ENCODE assay signal across 17 cellular contexts in genomic region chr1:108217007-108217406, GRCh38. TPM values are rescaled to one million over a fixed set of nuclear protein-coding genes. Genes with fewer than 3 reads are reported as not detected.
"Had no signal": no experiment of that assay in that cellular context is flagged by ENCODE, and none has a peak within 500 bp of the region (broad histone marks: within the 10 kb centered on the region; RNA-seq: fewer than 3 reads in every experiment).

No MANE protein-coding gene starts in this region.

RNA-seq across cellular contexts. Expression of gene NBPF4, which starts 26.9 kb away (rescaled TPM):
- total RNA-seq: epithelial cell of proximal tubule, esophagus muscularis mucosa, fibroblast of lung, heart right ventricle, left ventricle myocardium superior, lower lobe of right lung, mononuclear cell, natural killer cell, ovary, psoas muscle, renal cortical epithelial cell, right cardiac atrium, sigmoid colon, skeletal muscle tissue, thoracic aorta, upper lobe of left lung had no signal
- polyA plus RNA-seq: fibroblast of lung, heart right ventricle, neural cell, psoas muscle, right cardiac atrium had no signal
